In genomic region chr17:15963670-15964110, GRCh38 we compare ENCODE assay signal across 15 cellular contexts. TPM values are rescaled to one million over a fixed set of nuclear protein-coding genes. Genes with fewer than 3 reads are reported as not detected.
A peak's percentile ranks its signal among the peaks of the same experiment; 100 is the strongest.
DNase-seq lines count a peak whose midpoint lies in the region; ATAC-seq and TF ChIP-seq lines count a peak whose summit lies in the region.
"Had no signal": no experiment of that assay in that cellular context is flagged by ENCODE, and none has a peak within 500 bp of the region (broad histone marks: within the 10 kb centered on the region; RNA-seq: fewer than 3 reads in every experiment).

No MANE protein-coding gene starts in this region.

- ATAC-seq in foreskin keratinocyte (peak; percentile 65), HG02870 (IDR thresholded peaks at IDR 0.05; ENCODE audit: unreplicated experiment) (no peak), HG03039 (IDR thresholded peaks at IDR 0.05; ENCODE audit: unreplicated experiment) (no peak)
- ATAC-seq: activated T-cell treated with anti-CD3 and anti-CD28 coated beads, Interleukin-2, amount 50 U/mL, for 72 hours had no signal

- H3K9me3 ChIP-seq in BLaER1 treated with 17β-estradiol and CSF1 and Interleukin-3, amounts not matched to agents 10 nM and 100 nM (replicated peaks in 1 of 11) = no peaks in the 10 kb centered on the region
- H3K9me3 ChIP-seq: adrenal gland, upper lobe of left lung had no signal

- H3K4me2 ChIP-seq in BLaER1 treated with 17β-estradiol and CSF1 and Interleukin-3, amounts not matched to agents 10 nM and 100 nM = peak overlapping the region; percentile 4 to 93 (median 34); a peak in 15 of 22 replicates

- no peak for TF ChIP-seq CTCF in foreskin keratinocyte (conservative IDR thresholded peaks at IDR 0.05)

- H3K9ac ChIP-seq in BLaER1 treated with 17β-estradiol and CSF1 and Interleukin-3, amounts not matched to agents 10 nM and 100 nM = peak overlapping the region in 2 of 11 experiments; percentile 13 to 18; a peak in 1 of 22 replicates

- H3K27me3 ChIP-seq in BLaER1 treated with 17β-estradiol and CSF1 and Interleukin-3, amounts not matched to agents 10 nM and 100 nM = no peaks in the 10 kb centered on the region
- H3K27me3 ChIP-seq in foreskin keratinocyte = no peaks in the 10 kb centered on the region
- H3K27me3 ChIP-seq: adrenal gland, upper lobe of left lung had no signal

- no peak overlapping the region for H3K4me3 ChIP-seq in BLaER1 treated with 17β-estradiol and CSF1 and Interleukin-3, amounts not matched to agents 10 nM and 100 nM
- H3K4me3 ChIP-seq: adrenal gland, upper lobe of left lung had no signal

- H3K27ac ChIP-seq in BLaER1 treated with 17β-estradiol and CSF1 and Interleukin-3, amounts not matched to agents 10 nM and 100 nM = peak overlapping the region in 9 of 11 experiments; percentile 3 to 91 (median 84); a peak in 16 of 22 replicates
- H3K27ac ChIP-seq in foreskin keratinocyte = no peak overlapping the region
- H3K27ac ChIP-seq: adrenal gland, upper lobe of left lung had no signal

- H3K4me1 ChIP-seq in BLaER1 treated with 17β-estradiol and CSF1 and Interleukin-3, amounts not matched to agents 10 nM and 100 nM = peaks cover 60 to 91% (median 69%) of the 10 kb centered on the region in 10 experiments
- peaks cover 27% of the 10 kb centered on the region for H3K4me1 ChIP-seq in foreskin keratinocyte

- peaks cover 0 to 6% (median 0%) of the 10 kb centered on the region in 11 experiments; a peak in 1 of 22 replicates for H4K20me1 ChIP-seq in BLaER1 treated with 17β-estradiol and CSF1 and Interleukin-3, amounts not matched to agents 10 nM and 100 nM

- no peaks in the 10 kb centered on the region for H3K36me3 ChIP-seq in BLaER1 treated with 17β-estradiol and CSF1 and Interleukin-3, amounts not matched to agents 10 nM and 100 nM
- H3K36me3 ChIP-seq: adrenal gland, upper lobe of left lung had no signal

- peak; percentile 75 for DNase-seq in LoVo (ENCODE audit: low spot score)
- DNase-seq in astrocyte of the hippocampus (ENCODE audit: low read depth, low spot score) = peak; percentile 87
- peak; percentile 74 to 85 for DNase-seq in foreskin keratinocyte
- DNase-seq in D341Med (ENCODE audit: low spot score) = no peak
- no peak for DNase-seq in HCEC 1CT
- DNase-seq: activated CD4-positive, alpha-beta T cell treated with anti-CD3 and anti-CD28 coated beads for 48 hours; activated T-cell treated with anti-CD3 and anti-CD28 coated beads, Interleukin-2, amount 50 U/mL, for 72 hours; adrenal gland; DMS 273 treated with DMSO at 0.1 percent for 48 hours; stimulated activated CD4-positive, alpha-beta T cell treated with anti-CD3 and anti-CD28 coated beads, Interleukin-4, amount 100 ng/mL, for 1 hour; T-helper 2 cell; upper lobe of left lung had no signal

RNA-seq across cellular contexts. Expression of gene ADORA2B, which starts 18.8 kb away (rescaled TPM):
- 20.7 and 42.6 TPM in 2 replicates for total RNA-seq in foreskin keratinocyte
- polyA plus RNA-seq in foreskin keratinocyte = 17.7 and 42.6 TPM in 2 replicates

RNA-seq across cellular contexts. Expression of gene ZSWIM7, which starts 35.8 kb away (rescaled TPM):
- total RNA-seq in foreskin keratinocyte = 26.7 and 31.5 TPM in 2 replicates
- polyA plus RNA-seq in foreskin keratinocyte = 39.2 and 50.1 TPM in 2 replicates

RNA-seq across cellular contexts. Expression of gene TTC19, which starts 35.9 kb away (rescaled TPM):
- 25.2 and 26.0 TPM in 2 replicates for total RNA-seq in foreskin keratinocyte
- 16.0 and 17.1 TPM in 2 replicates for polyA plus RNA-seq in foreskin keratinocyte

Comparison
In these comparisons a context has a peak if more than half of its experiments do, and no peak if none do; other contexts are left out.
1. DNase-seq: peak in LoVo (single experiment), astrocyte of the hippocampus (single experiment) and foreskin keratinocyte (2 of 2); none in D341Med (single experiment) and HCEC 1CT (single experiment).